ENCODE assay signal across 20 cellular contexts in the genomic region with DNA sequence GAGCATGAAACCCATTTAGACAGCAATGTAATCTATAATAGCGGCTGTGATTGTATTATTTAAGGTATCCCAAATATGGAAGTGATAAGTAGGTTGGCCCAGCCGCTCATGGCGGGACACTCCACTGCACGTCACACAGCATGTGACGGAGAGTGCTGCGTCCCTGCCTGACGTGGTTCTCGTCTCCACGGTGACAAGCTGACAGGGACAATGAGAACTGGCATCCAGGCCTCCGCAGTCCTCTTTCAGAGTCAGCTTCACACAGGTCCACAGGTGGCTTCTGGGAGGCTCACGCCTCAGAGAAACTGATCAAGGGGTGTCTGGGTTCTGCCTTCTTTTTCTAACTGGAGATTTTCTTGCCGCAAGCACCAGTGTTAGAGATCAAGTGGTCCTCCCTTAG.
"Had no signal": no experiment of that assay in that cellular context is flagged by ENCODE, and none has a peak within 500 bp of the region (broad histone marks: within the 10 kb centered on the region; RNA-seq: fewer than 3 reads in every experiment).

No MANE protein-coding gene starts in this region.

- DNase-seq: activated CD4-positive, alpha-beta memory T cell treated with anti-CD3 and anti-CD28 coated beads for 36 hours; activated CD4-positive, alpha-beta T cell treated with anti-CD3 and anti-CD28 coated beads for 1 hour; activated effector memory CD4-positive, alpha-beta T cell treated with Interleukin-2 at 50 U/mL for 16 hours; activated T-cell treated with anti-CD3 and anti-CD28 coated beads, Interleukin-2, amount 50 U/mL, for 4 hours; cortex of kidney; effector memory CD4-positive, alpha-beta T cell; foreskin keratinocyte; left cardiac atrium; lower lobe of right lung; mucosa of descending colon; naive thymus-derived CD4-positive, alpha-beta T cell; psoas muscle; stimulated activated naive CD8-positive, alpha-beta T cell treated with anti-CD3 and anti-CD28 coated beads, Interleukin-15, Interleukin-2, amounts not matched to agents 100 U/mL and 50 U/mL, for 24 hours; T-helper 1 cell; T1000 had no signal

- H3K36me3 ChIP-seq: adrenal gland, lower lobe of right lung, right lobe of liver had no signal

- H3K36me3 Mint-ChIP-seq: activated CD4-positive, alpha-beta memory T cell treated with anti-CD3 and anti-CD28 coated beads for 36 hours; type B pancreatic cell had no signal

- H3K4me3 ChIP-seq: adrenal gland, lower lobe of right lung, mucosa of descending colon, psoas muscle, right lobe of liver had no signal

- H3K27me3 ChIP-seq: adrenal gland, foreskin keratinocyte, right lobe of liver had no signal

- H3K27ac Mint-ChIP-seq: activated CD4-positive, alpha-beta memory T cell treated with anti-CD3 and anti-CD28 coated beads for 36 hours; activated naive CD4-positive, alpha-beta T cell treated with anti-CD3 and anti-CD28 coated beads, Interleukin-2, amount 50 U/mL, for 24 hours; type B pancreatic cell had no signal

- H3K9me3 ChIP-seq: adrenal gland, lower lobe of right lung, psoas muscle, right lobe of liver had no signal

- H3K9me3 Mint-ChIP-seq: activated CD4-positive, alpha-beta memory T cell treated with anti-CD3 and anti-CD28 coated beads for 36 hours; activated naive CD4-positive, alpha-beta T cell treated with anti-CD3 and anti-CD28 coated beads, Interleukin-2, amount 50 U/mL, for 24 hours; activated T-cell treated with anti-CD3 and anti-CD28 coated beads, Interleukin-2, amount 50 U/mL, for 4 hours; type B pancreatic cell had no signal

- H3K4me1 ChIP-seq: foreskin keratinocyte, right lobe of liver had no signal

- ATAC-seq: activated T-cell treated with anti-CD3 and anti-CD28 coated beads, Interleukin-2, amount 50 U/mL, for 4 hours; foreskin keratinocyte; lower lobe of right lung; mucosa of descending colon; naive thymus-derived CD4-positive, alpha-beta T cell; psoas muscle; right lobe of liver; SK-N-SH treated with all-trans-retinoic acid at 6 μM for 48 hours; stimulated activated naive CD8-positive, alpha-beta T cell treated with anti-CD3 and anti-CD28 coated beads, Interleukin-15, Interleukin-2, amounts not matched to agents 100 U/mL and 50 U/mL, for 24 hours had no signal

- H3K27ac ChIP-seq: adrenal gland, foreskin keratinocyte, lower lobe of right lung, psoas muscle, right lobe of liver had no signal

- H3K4me3 Mint-ChIP-seq: activated CD4-positive, alpha-beta memory T cell treated with anti-CD3 and anti-CD28 coated beads for 36 hours; activated naive CD4-positive, alpha-beta T cell treated with anti-CD3 and anti-CD28 coated beads, Interleukin-2, amount 50 U/mL, for 24 hours; activated T-cell treated with anti-CD3 and anti-CD28 coated beads, Interleukin-2, amount 50 U/mL, for 4 hours; naive thymus-derived CD4-positive, alpha-beta T cell; type B pancreatic cell had no signal

- H3K27me3 Mint-ChIP-seq: activated CD4-positive, alpha-beta memory T cell treated with anti-CD3 and anti-CD28 coated beads for 36 hours; activated naive CD4-positive, alpha-beta T cell treated with anti-CD3 and anti-CD28 coated beads, Interleukin-2, amount 50 U/mL, for 24 hours; naive thymus-derived CD4-positive, alpha-beta T cell had no signal
